Comparison of ENCODE assay signal across 8 cellular contexts in genomic region chr16:81008151-81008789, GRCh38. TPM values are rescaled to one million over a fixed set of nuclear protein-coding genes. Genes with fewer than 3 reads are reported as not detected.
DNase-seq lines count a peak whose midpoint lies in the region; ATAC-seq and TF ChIP-seq lines count a peak whose summit lies in the region.

No MANE protein-coding gene starts in this region.

- WGBS in spleen, 5 donors, result 71 to 83% (median 75%) methylated on average over 28 of the region's 28 CpGs

- H3K4me3 ChIP-seq in HFF-Myc (replicated peaks; ENCODE audit: low read depth, low read length), result peak overlapping the region; percentile 94
- H3K4me3 ChIP-seq in iPS-15b (ENCODE audit: low read depth, low read length), result peak overlapping the region; percentile 84
- peak overlapping the region; percentile 62 to 95 (median 84) for H3K4me3 ChIP-seq in spleen

- H3K4me1 ChIP-seq in iPS-15b (ENCODE audit: control insufficient read depth, insufficient read depth, low read length) (no peaks in the 10 kb centered on the region), spleen (peaks cover 14 to 41% (median 34%) of the 10 kb centered on the region in 6 donors)

- TF ChIP-seq POLR2A in spleen (IDR thresholded peaks at IDR 0.05), result no peak

- peaks cover 42% of the 10 kb centered on the region for H3K4me1 Mint-ChIP-seq in activated CD8-positive, alpha-beta T cell treated with anti-CD3 and anti-CD28 coated beads, Interleukin-2, amount 10 ng/mL, durations not matched to agents 7 days and 5 days (ENCODE audit: low read depth)

- TF ChIP-seq CTCF in HFF-Myc (IDR thresholded peaks at IDR 0.05; ENCODE audit: low read depth, low read length, missing control alignments), result no peak
- no peak for TF ChIP-seq CTCF in spleen (IDR thresholded peaks at IDR 0.05 in 8 of 11, conservative IDR thresholded peaks at IDR 0.05 in 3 of 11)

- POLR2A ChIA-PET in activated CD8-positive, alpha-beta T cell treated with anti-CD3 and anti-CD28 coated beads, Interleukin-2, amount 10 ng/mL, durations not matched to agents 7 days and 5 days (lab: Charles Lee), result interaction anchor here (1.8 kb wide), 1 partner anchor 11 kb away, joined by 17 read pairs; no protein-coding TSS in a partner anchor

- peaks cover 4% of the 10 kb centered on the region for H3K36me3 ChIP-seq in iPS-15b (ENCODE audit: control insufficient read depth, insufficient read depth, low read length)
- peaks cover 0 to 16% (median 2%) of the 10 kb centered on the region in 6 donors for H3K36me3 ChIP-seq in spleen

- intact Hi-C loops in spleen (cut with DNase I; ENCODE audit: low total_unique reads), result no loop called here

- peak overlapping the region; percentile 87 for H3K4me3 Mint-ChIP-seq in activated CD8-positive, alpha-beta T cell treated with anti-CD3 and anti-CD28 coated beads, Interleukin-2, amount 10 ng/mL, durations not matched to agents 7 days and 5 days

- H3K9me3 ChIP-seq in iPS-15b (ENCODE audit: control insufficient read depth, insufficient read depth, low read length) (no peaks in the 10 kb centered on the region), spleen (no peaks in the 10 kb centered on the region)

- H3K27me3 ChIP-seq in iPS-15b (ENCODE audit: control insufficient read depth, insufficient read depth, low read length) (no peaks in the 10 kb centered on the region), spleen (replicated peaks in 1 of 7) (no peaks in the 10 kb centered on the region)

- peaks cover 27% of the 10 kb centered on the region for H3K36me3 Mint-ChIP-seq in activated CD8-positive, alpha-beta T cell treated with anti-CD3 and anti-CD28 coated beads, Interleukin-2, amount 10 ng/mL, durations not matched to agents 7 days and 5 days (ENCODE audit: low read depth)

- no peak for ATAC-seq in activated CD8-positive, alpha-beta T cell treated with anti-CD3 and anti-CD28 coated beads, Interleukin-2, amount 10 ng/mL, durations not matched to agents 7 days and 5 days
- no peak for ATAC-seq in GM19023 (IDR thresholded peaks at IDR 0.05; ENCODE audit: unreplicated experiment)

- peak overlapping the region; percentile 96 to 100 (median 99) for H3K27ac ChIP-seq in spleen

- peak overlapping the region; percentile 99 for H3K9ac ChIP-seq in iPS-15b (ENCODE audit: low read depth, low read length)

- no peaks in the 10 kb centered on the region for H3K27me3 Mint-ChIP-seq in activated CD8-positive, alpha-beta T cell treated with anti-CD3 and anti-CD28 coated beads, Interleukin-2, amount 10 ng/mL, durations not matched to agents 7 days and 5 days (ENCODE audit: low read depth)

- no peak for DNase-seq in HFF-Myc (ENCODE audit: extremely low read depth, low read depth)
- DNase-seq in activated CD8-positive, alpha-beta T cell treated with anti-CD3 and anti-CD28 coated beads, Interleukin-2, amount 10 ng/mL, durations not matched to agents 7 days and 5 days, result no peak
- peak; percentile 88 for DNase-seq in spleen
- DNase-seq in stimulated activated CD4-positive, alpha-beta T cell treated with anti-CD3 and anti-CD28 coated beads, Interleukin-12 subunit alpha, Interleukin-12 subunit beta, amount 100 ng/mL, for 4 hours, result no peak
- no peak for DNase-seq in hippocampal formation (lab: John Stamatoyannopoulos, UW)
- no peak for DNase-seq in activated CD8-positive, alpha-beta memory T cell treated with anti-CD3 and anti-CD28 coated beads, Interleukin-2, amount 50 U/mL, for 4 hours

- H3K27ac Mint-ChIP-seq in activated CD8-positive, alpha-beta T cell treated with anti-CD3 and anti-CD28 coated beads, Interleukin-2, amount 10 ng/mL, durations not matched to agents 7 days and 5 days, result peak overlapping the region; percentile 100

- H3K9me3 Mint-ChIP-seq in activated CD8-positive, alpha-beta T cell treated with anti-CD3 and anti-CD28 coated beads, Interleukin-2, amount 10 ng/mL, durations not matched to agents 7 days and 5 days (ENCODE audit: insufficient read depth), result no peaks in the 10 kb centered on the region

- CTCF ChIA-PET in activated CD8-positive, alpha-beta T cell treated with anti-CD3 and anti-CD28 coated beads, Interleukin-2, amount 10 ng/mL, durations not matched to agents 7 days and 5 days (lab: Charles Lee), result interaction anchor here (1.1 to 4.0 kb wide), 3 partner anchors 12 to 28 kb away, joined by 3 to 19 read pairs (median 13); partner anchors contain the start of gene ATMIN

RNA-seq across cellular contexts. Expression of gene CENPN, which starts 1.3 kb away (rescaled TPM):
- 10 to 100 TPM; 65.2 to 67.2 TPM for total RNA-seq in activated CD8-positive, alpha-beta T cell treated with anti-CD3 and anti-CD28 coated beads, Interleukin-2, amount 10 ng/mL, durations not matched to agents 7 days and 5 days
- 10 to 100 TPM in 2 of 7 donors, 1 to 10 TPM in 5; 4.6 to 12.7 (median 6.7) TPM for total RNA-seq in spleen
- polyA plus RNA-seq in spleen, result 1 to 10 TPM; 2.2 to 6.1 (median 5.8) TPM

RNA-seq across cellular contexts. Expression of gene CMC2, which starts 1.6 kb away (rescaled TPM):
- 100 to 1,000 TPM in 1 of 2 experiments, 10 to 100 TPM in 1; 95.9 to 108 TPM for total RNA-seq in activated CD8-positive, alpha-beta T cell treated with anti-CD3 and anti-CD28 coated beads, Interleukin-2, amount 10 ng/mL, durations not matched to agents 7 days and 5 days
- total RNA-seq in spleen, result 10 to 100 TPM; 28.6 to 72.2 (median 41.3) TPM
- 100 to 1,000 TPM in 1 of 3 donors, 10 to 100 TPM in 2; 66.7 to 104 (median 77.0) TPM for polyA plus RNA-seq in spleen

RNA-seq across cellular contexts. Expression of gene ATMIN, which starts 27.4 kb away (rescaled TPM):
- 10 to 100 TPM; 23.3 to 27.0 TPM for total RNA-seq in activated CD8-positive, alpha-beta T cell treated with anti-CD3 and anti-CD28 coated beads, Interleukin-2, amount 10 ng/mL, durations not matched to agents 7 days and 5 days
- total RNA-seq in spleen, result 10 to 100 TPM; 21.0 to 34.3 (median 29.0) TPM
- 10 to 100 TPM in 2 of 3 donors, 1 to 10 TPM in 1; 9.7 to 11.3 (median 10.6) TPM for polyA plus RNA-seq in spleen

Comparison
In these comparisons a context has a peak if more than half of its experiments do, and no peak if none do; other contexts are left out.
1. RNA of gene CENPN, which starts 1.3 kb away (total RNA-seq): 65.2 to 67.2 TPM in activated CD8-positive, alpha-beta T cell treated with anti-CD3 and anti-CD28 coated beads, Interleukin-2, amount 10 ng/mL, durations not matched to agents 7 days and 5 days; 4.6 to 12.7 TPM in spleen; every median in the first group is over 4 times any median in the second.
2. Peak in every context shown above with its lines, with median percentiles within 50 percentile points of each other: H3K4me3 ChIP-seq.